Comparison of ENCODE assay signal across 1 cellular context in genomic region chr11:75241036-75241905, GRCh38.
TF ChIP-seq lines count a peak whose summit lies in the region.

No MANE protein-coding gene starts in this region.

TF ChIP-seq in HepG2, 621 proteins besides CTCF, POLR2A, EP300 and RAD21 (continued from another document and continues in another):
- TF ChIP-seq HNF1B (CRISPR knock-in tag; IDR thresholded peaks at IDR 0.05) = no peak
- TF ChIP-seq TARDBP (CRISPR knock-in tag; IDR thresholded peaks at IDR 0.05) = no peak
- TF ChIP-seq ZFP41 (CRISPR knock-in tag; IDR thresholded peaks at IDR 0.05; ENCODE audit: borderline replicate concordance) = no peak
- no peak for TF ChIP-seq JUND (CRISPR knock-in tag; IDR thresholded peaks at IDR 0.05)
- TF ChIP-seq SAP130 (CRISPR knock-in tag; IDR thresholded peaks at IDR 0.05; ENCODE audit: low read depth) = peak; percentile 20; the same call in 1 of the 2 replicates
- TF ChIP-seq HDAC6 (IDR thresholded peaks at IDR 0.05; ENCODE audit: low read depth, low read length) = no peak
- no peak for TF ChIP-seq ZNF839 (CRISPR knock-in tag; IDR thresholded peaks at IDR 0.05; ENCODE audit: borderline replicate concordance)
- no peak for TF ChIP-seq IRF2 (CRISPR knock-in tag; IDR thresholded peaks at IDR 0.05)
- no peak for TF ChIP-seq DMAP1 (CRISPR knock-in tag; IDR thresholded peaks at IDR 0.05)
- TF ChIP-seq, protein P1, sequence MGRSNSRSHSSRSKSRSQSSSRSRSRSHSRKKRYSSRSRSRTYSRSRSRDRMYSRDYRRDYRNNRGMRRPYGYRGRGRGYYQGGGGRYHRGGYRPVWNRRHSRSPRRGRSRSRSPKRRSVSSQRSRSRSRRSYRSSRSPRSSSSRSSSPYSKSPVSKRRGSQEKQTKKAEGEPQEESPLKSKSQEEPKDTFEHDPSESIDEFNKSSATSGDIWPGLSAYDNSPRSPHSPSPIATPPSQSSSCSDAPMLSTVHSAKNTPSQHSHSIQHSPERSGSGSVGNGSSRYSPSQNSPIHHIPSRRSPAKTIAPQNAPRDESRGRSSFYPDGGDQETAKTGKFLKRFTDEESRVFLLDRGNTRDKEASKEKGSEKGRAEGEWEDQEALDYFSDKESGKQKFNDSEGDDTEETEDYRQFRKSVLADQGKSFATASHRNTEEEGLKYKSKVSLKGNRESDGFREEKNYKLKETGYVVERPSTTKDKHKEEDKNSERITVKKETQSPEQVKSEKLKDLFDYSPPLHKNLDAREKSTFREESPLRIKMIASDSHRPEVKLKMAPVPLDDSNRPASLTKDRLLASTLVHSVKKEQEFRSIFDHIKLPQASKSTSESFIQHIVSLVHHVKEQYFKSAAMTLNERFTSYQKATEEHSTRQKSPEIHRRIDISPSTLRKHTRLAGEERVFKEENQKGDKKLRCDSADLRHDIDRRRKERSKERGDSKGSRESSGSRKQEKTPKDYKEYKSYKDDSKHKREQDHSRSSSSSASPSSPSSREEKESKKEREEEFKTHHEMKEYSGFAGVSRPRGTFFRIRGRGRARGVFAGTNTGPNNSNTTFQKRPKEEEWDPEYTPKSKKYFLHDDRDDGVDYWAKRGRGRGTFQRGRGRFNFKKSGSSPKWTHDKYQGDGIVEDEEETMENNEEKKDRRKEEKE (IDR thresholded peaks at IDR 0.05) = no peak
- no peak for TF ChIP-seq ETS1 (CRISPR knock-in tag; IDR thresholded peaks at IDR 0.05)
- TF ChIP-seq ZNF770 (CRISPR knock-in tag; IDR thresholded peaks at IDR 0.05) = no peak
- TF ChIP-seq ZNF749 (CRISPR knock-in tag; IDR thresholded peaks at IDR 0.05; ENCODE audit: borderline replicate concordance) = no peak
- TF ChIP-seq ELF1 (CRISPR knock-in tag; IDR thresholded peaks at IDR 0.05) = no peak
- TF ChIP-seq KLF15 (CRISPR knock-in tag; IDR thresholded peaks at IDR 0.05; ENCODE audit: borderline replicate concordance) = no peak
- TF ChIP-seq TBL1XR1 (IDR thresholded peaks at IDR 0.05; ENCODE audit: borderline replicate concordance, low read length, partially characterized antibody) = no peak
- no peak for TF ChIP-seq DR1 (CRISPR knock-in tag; IDR thresholded peaks at IDR 0.05)
- no peak for TF ChIP-seq TCF12 (IDR thresholded peaks at IDR 0.05)
- no peak for TF ChIP-seq TCF12 (CRISPR knock-in tag; IDR thresholded peaks at IDR 0.05)
- TF ChIP-seq PREB (CRISPR knock-in tag; IDR thresholded peaks at IDR 0.05) = no peak
- TF ChIP-seq NPAS2 (CRISPR knock-in tag; IDR thresholded peaks at IDR 0.05; ENCODE audit: borderline replicate concordance) = no peak
- TF ChIP-seq, protein P2, sequence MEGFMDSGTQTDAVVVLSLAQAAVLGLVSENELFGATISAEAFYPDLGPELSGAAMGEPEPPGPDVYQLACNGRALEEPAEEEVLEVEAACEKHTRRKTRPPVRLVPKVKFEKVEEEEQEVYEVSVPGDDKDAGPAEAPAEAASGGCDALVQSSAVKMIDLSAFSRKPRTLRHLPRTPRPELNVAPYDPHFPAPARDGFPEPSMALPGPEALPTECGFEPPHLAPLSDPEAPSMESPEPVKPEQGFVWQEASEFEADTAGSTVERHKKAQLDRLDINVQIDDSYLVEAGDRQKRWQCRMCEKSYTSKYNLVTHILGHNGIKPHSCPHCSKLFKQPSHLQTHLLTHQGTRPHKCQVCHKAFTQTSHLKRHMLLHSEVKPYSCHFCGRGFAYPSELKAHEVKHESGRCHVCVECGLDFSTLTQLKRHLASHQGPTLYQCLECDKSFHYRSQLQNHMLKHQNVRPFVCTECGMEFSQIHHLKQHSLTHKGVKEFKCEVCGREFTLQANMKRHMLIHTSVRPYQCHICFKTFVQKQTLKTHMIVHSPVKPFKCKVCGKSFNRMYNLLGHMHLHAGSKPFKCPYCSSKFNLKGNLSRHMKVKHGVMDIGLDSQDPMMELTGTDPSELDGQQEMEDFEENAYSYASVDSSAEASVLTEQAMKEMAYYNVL (CRISPR knock-in tag; IDR thresholded peaks at IDR 0.05; ENCODE audit: borderline replicate concordance) = no peak
- TF ChIP-seq SP4 (CRISPR knock-in tag; IDR thresholded peaks at IDR 0.05) = no peak
- TF ChIP-seq HMGA1 (CRISPR knock-in tag; conservative IDR thresholded peaks at IDR 0.05) = no peak
- TF ChIP-seq, protein P3, sequence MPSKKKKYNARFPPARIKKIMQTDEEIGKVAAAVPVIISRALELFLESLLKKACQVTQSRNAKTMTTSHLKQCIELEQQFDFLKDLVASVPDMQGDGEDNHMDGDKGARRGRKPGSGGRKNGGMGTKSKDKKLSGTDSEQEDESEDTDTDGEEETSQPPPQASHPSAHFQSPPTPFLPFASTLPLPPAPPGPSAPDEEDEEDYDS (CRISPR knock-in tag; IDR thresholded peaks at IDR 0.05) = no peak
- TF ChIP-seq SCMH1 (CRISPR knock-in tag; IDR thresholded peaks at IDR 0.05; ENCODE audit: borderline replicate concordance) = no peak
- no peak for TF ChIP-seq ZFP62 (CRISPR knock-in tag; IDR thresholded peaks at IDR 0.05)
- TF ChIP-seq ZNF329 (CRISPR knock-in tag; IDR thresholded peaks at IDR 0.05; ENCODE audit: low read depth) = peak; percentile 83
- no peak for TF ChIP-seq ZNF318 (CRISPR knock-in tag; IDR thresholded peaks at IDR 0.05)
- TF ChIP-seq ZNF780A (CRISPR knock-in tag; IDR thresholded peaks at IDR 0.05) = no peak
- TF ChIP-seq ZNF546 (CRISPR knock-in tag; conservative IDR thresholded peaks at IDR 0.05) = peak; percentile 70; the same call in 1 of the 2 replicates
- no peak for TF ChIP-seq PBX3 (CRISPR knock-in tag; IDR thresholded peaks at IDR 0.05; ENCODE audit: borderline replicate concordance)
- no peak for TF ChIP-seq ARNT (IDR thresholded peaks at IDR 0.05)
- no peak for TF ChIP-seq PHB2 (IDR thresholded peaks at IDR 0.05; ENCODE audit: partially characterized antibody)
- TF ChIP-seq SIN3B (IDR thresholded peaks at IDR 0.05; ENCODE audit: low read length) = no peak
- TF ChIP-seq, protein P4, sequence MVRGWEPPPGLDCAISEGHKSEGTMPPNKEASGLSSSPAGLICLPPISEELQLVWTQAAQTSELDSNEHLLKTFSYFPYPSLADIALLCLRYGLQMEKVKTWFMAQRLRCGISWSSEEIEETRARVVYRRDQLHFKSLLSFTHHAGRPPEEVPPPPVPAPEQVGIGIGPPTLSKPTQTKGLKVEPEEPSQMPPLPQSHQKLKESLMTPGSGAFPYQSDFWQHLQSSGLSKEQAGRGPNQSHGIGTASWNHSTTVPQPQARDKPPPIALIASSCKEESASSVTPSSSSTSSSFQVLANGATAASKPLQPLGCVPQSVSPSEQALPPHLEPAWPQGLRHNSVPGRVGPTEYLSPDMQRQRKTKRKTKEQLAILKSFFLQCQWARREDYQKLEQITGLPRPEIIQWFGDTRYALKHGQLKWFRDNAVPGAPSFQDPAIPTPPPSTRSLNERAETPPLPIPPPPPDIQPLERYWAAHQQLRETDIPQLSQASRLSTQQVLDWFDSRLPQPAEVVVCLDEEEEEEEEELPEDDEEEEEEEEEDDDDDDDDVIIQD (CRISPR knock-in tag; IDR thresholded peaks at IDR 0.05; ENCODE audit: low read depth) = no peak
- TF ChIP-seq SAFB2 (CRISPR knock-in tag; IDR thresholded peaks at IDR 0.05; ENCODE audit: borderline replicate concordance, low read depth) = no peak
